Comparison of ENCODE assay signal across 25 cellular contexts in the genomic region with DNA sequence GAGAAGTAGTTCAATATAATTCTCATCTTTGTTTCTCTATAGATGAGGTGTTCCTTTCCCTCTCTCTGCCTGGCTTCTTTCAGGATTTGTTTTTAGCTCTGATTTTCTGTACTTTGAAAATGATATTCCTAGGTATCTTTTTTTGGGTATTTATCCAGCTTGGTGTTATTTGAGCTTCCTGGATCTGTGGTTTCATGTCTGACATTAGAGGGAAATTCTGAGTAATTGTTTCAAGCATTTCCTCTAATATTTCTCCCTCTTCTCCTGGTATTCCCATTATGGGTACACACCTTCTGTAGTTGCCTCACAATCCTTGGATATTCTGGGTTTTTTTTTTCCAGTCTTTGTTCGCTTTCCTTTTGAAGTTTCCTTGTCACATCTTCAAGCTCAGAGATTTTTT. TPM values are rescaled to one million over a fixed set of nuclear protein-coding genes. Genes with fewer than 3 reads are reported as not detected.
"Had no signal": no experiment of that assay in that cellular context is flagged by ENCODE, and none has a peak within 500 bp of the region (broad histone marks: within the 10 kb centered on the region; RNA-seq: fewer than 3 reads in every experiment).

No MANE protein-coding gene starts in this region.

- H3K27me3 ChIP-seq: neural progenitor cell, pancreas, right lobe of liver, sigmoid colon, thyroid gland, tibial nerve, upper lobe of left lung, vagina had no signal

- H3K4me3 ChIP-seq: neural progenitor cell, pancreas, psoas muscle, right lobe of liver, sigmoid colon, stomach, thoracic aorta, thyroid gland, tibial nerve, upper lobe of left lung, vagina had no signal

- ATAC-seq: natural killer cell; pancreas; psoas muscle; right cardiac atrium; right lobe of liver; stimulated activated effector memory CD8-positive, alpha-beta T cell treated with anti-CD3 and anti-CD28 coated beads, Interleukin-12 subunit alpha, Interleukin-12 subunit beta, amount 100 ng/mL, for 72 hours; stimulated activated naive B cell treated with anti-CD40 and anti-IgM and Interleukin-4, amounts not matched to agents 10 μg/mL and 1 μg/mL and 100 μg/mL, for 72 hours had no signal

- H3K4me1 ChIP-seq: neural progenitor cell, pancreas, psoas muscle, right lobe of liver, sigmoid colon, stomach, thyroid gland, tibial nerve, upper lobe of left lung, vagina had no signal

- H3K4me2 ChIP-seq: neural progenitor cell had no signal

- DNase-seq: natural killer cell; nucleus accumbens; pancreas; psoas muscle; right cardiac atrium; right lobe of liver; sigmoid colon; small intestine; stimulated activated CD4-positive, alpha-beta T cell treated with anti-CD3 and anti-CD28 coated beads, Interleukin-15, amount 100 ng/mL, for 24 hours; stimulated activated CD4-positive, alpha-beta T cell treated with anti-CD3 and anti-CD28 coated beads, Interleukin-2, amount 100 ng/mL, for 24 hours; stimulated activated CD4-positive, alpha-beta T cell treated with anti-CD3 and anti-CD28 coated beads, Interleukin-2, amount 100 ng/mL, for 48 hours; stimulated activated CD4-positive, alpha-beta T cell treated with anti-CD3 and anti-CD28 coated beads, Interleukin-4, amount 100 ng/mL, for 24 hours; stimulated activated naive B cell treated with anti-CD40 and anti-IgM and Interleukin-4, amounts not matched to agents 10 μg/mL and 1 μg/mL and 100 μg/mL, for 72 hours; stimulated activated naive CD4-positive, alpha-beta T cell treated with Interleukin-2 at 50 U/mL for 16 hours; stomach; thyroid gland; trophoblast cell; upper lobe of left lung had no signal

- H2AFZ ChIP-seq: neural progenitor cell had no signal

- H3K36me3 ChIP-seq: neural progenitor cell, neutrophil, pancreas, right lobe of liver, sigmoid colon, stomach, thoracic aorta, thyroid gland, tibial nerve, upper lobe of left lung, vagina had no signal

- H3K27ac ChIP-seq: neural progenitor cell, neutrophil, pancreas, psoas muscle, right lobe of liver, sigmoid colon, stomach, thoracic aorta, thyroid gland, tibial nerve, upper lobe of left lung, vagina had no signal

- H3K9me3 ChIP-seq: neutrophil, pancreas, psoas muscle, right lobe of liver, sigmoid colon, stomach, thoracic aorta, thyroid gland, tibial nerve, upper lobe of left lung, vagina had no signal

- H3K9ac ChIP-seq: neural progenitor cell had no signal

- FAIRE-seq: pancreas, small intestine, urothelium cell line had no signal

RNA-seq across cellular contexts. Expression of a gene that starts 5.6 kb away (rescaled TPM):
- total RNA-seq: vagina had no signal
